ENCODE assay signal across 18 cellular contexts in the genomic region with DNA sequence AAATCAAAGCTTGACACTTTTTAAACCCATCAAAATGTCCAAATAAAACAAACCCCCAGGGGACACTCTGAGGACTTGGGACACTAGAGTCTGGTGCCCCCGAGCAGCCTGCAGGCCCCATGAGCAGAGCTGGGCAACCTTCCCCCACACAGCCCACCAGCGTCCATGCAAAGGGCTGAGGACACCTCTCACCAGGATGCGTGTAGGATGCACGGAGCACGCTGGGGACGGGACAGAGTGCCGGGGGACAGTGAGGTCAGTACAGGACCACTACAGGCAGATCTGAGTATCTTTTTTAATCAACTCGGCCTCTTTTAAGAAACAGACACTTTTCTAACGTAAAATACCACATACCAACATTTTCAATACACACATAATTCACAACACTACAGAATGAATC. TPM values are rescaled to one million over a fixed set of nuclear protein-coding genes. Genes with fewer than 3 reads are reported as not detected.
A peak's percentile ranks its signal among the peaks of the same experiment; 100 is the strongest.
DNase-seq lines count a peak whose midpoint lies in the region; ATAC-seq and TF ChIP-seq lines count a peak whose summit lies in the region.
"Had no signal": no experiment of that assay in that cellular context is flagged by ENCODE, and none has a peak within 500 bp of the region (broad histone marks: within the 10 kb centered on the region; RNA-seq: fewer than 3 reads in every experiment).

No MANE protein-coding gene starts in this region.

- H3K27me3 ChIP-seq in spleen (replicated peaks in 1 of 7) (no peaks in the 10 kb centered on the region), Peyer's patch (no peaks in the 10 kb centered on the region)
- H3K27me3 ChIP-seq: adrenal gland, gastroesophageal sphincter, sigmoid colon, tibial artery had no signal

- H3K4me3 ChIP-seq in SK-N-MC (peak overlapping the region; percentile 65), spleen (no peak overlapping the region), Peyer's patch (no peak overlapping the region)
- H3K4me3 ChIP-seq: A549, adrenal gland, gastroesophageal sphincter, sigmoid colon, tibial artery had no signal

- no peak for ATAC-seq in HG03378 (IDR thresholded peaks at IDR 0.05; ENCODE audit: unreplicated experiment)

- H3K27ac ChIP-seq in SK-N-MC = peak overlapping the region; percentile 93
- peak overlapping the region in 3 of 8 donors; percentile 1 to 78 (median 27) for H3K27ac ChIP-seq in spleen
- peak overlapping the region in 1 of 4 donors; percentile 39 for H3K27ac ChIP-seq in Peyer's patch
- H3K27ac ChIP-seq: A549, adrenal gland, gastroesophageal sphincter, sigmoid colon, tibial artery had no signal

- WGBS in spleen, 5 donors = 81 to 92% (median 89%) methylated on average over 9 of the region's 9 CpGs

- H3K4me1 ChIP-seq in spleen (peaks cover 42 to 92% (median 88%) of the 10 kb centered on the region in 6 donors), Peyer's patch (peaks cover 4 to 28% (median 14%) of the 10 kb centered on the region in 4 donors)

- intact Hi-C loops in activated CD4-positive, alpha-beta memory T cell treated with anti-CD3 and anti-CD28 coated beads for 36 hours (cut with micrococcal nuclease) = no loop called here
- intact Hi-C loops in spleen (cut with DNase I; ENCODE audit: low total_unique reads) = no loop called here

- H3K9ac ChIP-seq in SK-N-MC (ENCODE audit: insufficient read length) = no peak overlapping the region

- POLR2A ChIA-PET in activated CD4-positive, alpha-beta memory T cell treated with anti-CD3 and anti-CD28 coated beads for 36 hours (lab: Charles Lee) = no interaction called here
- POLR2A ChIA-PET in activated CD4-positive, alpha-beta memory T cell treated with anti-CD3 and anti-CD28 coated beads, Interleukin-2, amount 10 ng/mL, durations not matched to agents 7 days and 5 days (lab: Charles Lee) = no interaction called here

- peaks cover 7% of the 10 kb centered on the region for H3K36me3 Mint-ChIP-seq in activated CD4-positive, alpha-beta memory T cell treated with anti-CD3 and anti-CD28 coated beads for 36 hours
- peaks cover 26% of the 10 kb centered on the region for H3K36me3 Mint-ChIP-seq in activated CD4-positive, alpha-beta memory T cell treated with anti-CD3 and anti-CD28 coated beads, Interleukin-2, amount 10 ng/mL, durations not matched to agents 7 days and 5 days (ENCODE audit: low read depth)
- no peaks in the 10 kb centered on the region for H3K36me3 Mint-ChIP-seq in immature natural killer cell

- no peak overlapping the region for H3K4me3 Mint-ChIP-seq in activated CD4-positive, alpha-beta memory T cell treated with anti-CD3 and anti-CD28 coated beads for 36 hours
- H3K4me3 Mint-ChIP-seq in activated CD4-positive, alpha-beta memory T cell treated with anti-CD3 and anti-CD28 coated beads, Interleukin-2, amount 10 ng/mL, durations not matched to agents 7 days and 5 days = no peak overlapping the region
- no peak overlapping the region for H3K4me3 Mint-ChIP-seq in immature natural killer cell

- no peaks in the 10 kb centered on the region for H3K27me3 Mint-ChIP-seq in activated CD4-positive, alpha-beta memory T cell treated with anti-CD3 and anti-CD28 coated beads for 36 hours
- no peaks in the 10 kb centered on the region for H3K27me3 Mint-ChIP-seq in activated CD4-positive, alpha-beta memory T cell treated with anti-CD3 and anti-CD28 coated beads, Interleukin-2, amount 10 ng/mL, durations not matched to agents 7 days and 5 days
- H3K27me3 Mint-ChIP-seq in immature natural killer cell (ENCODE audit: low read depth in 3 of 3) = peaks cover 0 to 4% (median 1%) of the 10 kb centered on the region in 3 donors

- DNase-seq in activated CD4-positive, alpha-beta memory T cell treated with anti-CD3 and anti-CD28 coated beads for 36 hours = no peak
- no peak for DNase-seq in activated CD4-positive, alpha-beta memory T cell treated with anti-CD3 and anti-CD28 coated beads, Interleukin-2, amount 10 ng/mL, durations not matched to agents 7 days and 5 days
- DNase-seq in SK-N-MC (ENCODE audit: low read depth, low spot score) (no peak), immature natural killer cell (no peak), spleen (peak; percentile 71), Peyer's patch (no peak)
- DNase-seq in activated CD8-positive, alpha-beta memory T cell treated with anti-CD3 and anti-CD28 coated beads, Interleukin-2, amount 50 U/mL, for 48 hours = no peak
- DNase-seq: adrenal gland, COR-L47, MM.1S, NCI-H2029, NCI-H524 treated with DMSO at 0.1 percent for 48 hours, nucleus accumbens, sigmoid colon had no signal

- CTCF ChIA-PET in activated CD4-positive, alpha-beta memory T cell treated with anti-CD3 and anti-CD28 coated beads for 36 hours (lab: Charles Lee) = no interaction called here
- CTCF ChIA-PET in activated CD4-positive, alpha-beta memory T cell treated with anti-CD3 and anti-CD28 coated beads, Interleukin-2, amount 10 ng/mL, durations not matched to agents 7 days and 5 days (lab: Charles Lee) = no interaction called here

- H3K9me3 Mint-ChIP-seq in activated CD4-positive, alpha-beta memory T cell treated with anti-CD3 and anti-CD28 coated beads for 36 hours = no peaks in the 10 kb centered on the region
- no peaks in the 10 kb centered on the region for H3K9me3 Mint-ChIP-seq in activated CD4-positive, alpha-beta memory T cell treated with anti-CD3 and anti-CD28 coated beads, Interleukin-2, amount 10 ng/mL, durations not matched to agents 7 days and 5 days
- H3K9me3 Mint-ChIP-seq in immature natural killer cell = no peaks in the 10 kb centered on the region

- H3K9me3 ChIP-seq in SK-N-MC (ENCODE audit: low read depth, low read length) (no peaks in the 10 kb centered on the region), spleen (no peaks in the 10 kb centered on the region), Peyer's patch (no peaks in the 10 kb centered on the region)
- H3K9me3 ChIP-seq: A549, adrenal gland, gastroesophageal sphincter, sigmoid colon, tibial artery had no signal

- H3K4me1 Mint-ChIP-seq in activated CD4-positive, alpha-beta memory T cell treated with anti-CD3 and anti-CD28 coated beads for 36 hours (ENCODE audit: low read depth) = peaks cover 63% of the 10 kb centered on the region
- peaks cover 55% of the 10 kb centered on the region for H3K4me1 Mint-ChIP-seq in activated CD4-positive, alpha-beta memory T cell treated with anti-CD3 and anti-CD28 coated beads, Interleukin-2, amount 10 ng/mL, durations not matched to agents 7 days and 5 days
- H3K4me1 Mint-ChIP-seq in immature natural killer cell = peaks cover 71 to 80% of the 10 kb centered on the region in 2 donors

- peak overlapping the region; percentile 72 for H3K27ac Mint-ChIP-seq in activated CD4-positive, alpha-beta memory T cell treated with anti-CD3 and anti-CD28 coated beads for 36 hours
- H3K27ac Mint-ChIP-seq in activated CD4-positive, alpha-beta memory T cell treated with anti-CD3 and anti-CD28 coated beads, Interleukin-2, amount 10 ng/mL, durations not matched to agents 7 days and 5 days = no peak overlapping the region
- H3K27ac Mint-ChIP-seq in immature natural killer cell = peak overlapping the region; percentile 9 to 80 (median 70)

- peaks cover 15% of the 10 kb centered on the region; the same call in 1 of the 2 replicates for H3K36me3 ChIP-seq in SK-N-MC (ENCODE audit: insufficient read depth, low read length)
- H3K36me3 ChIP-seq in spleen = peaks cover 0 to 32% (median 0%) of the 10 kb centered on the region in 6 donors
- H3K36me3 ChIP-seq in Peyer's patch = no peaks in the 10 kb centered on the region
- H3K36me3 ChIP-seq: adrenal gland, sigmoid colon had no signal

- TF ChIP-seq CTCF in spleen (IDR thresholded peaks at IDR 0.05 in 8 of 11, conservative IDR thresholded peaks at IDR 0.05 in 3 of 11) (no peak), Peyer's patch (IDR thresholded peaks at IDR 0.05) (no peak)

- TF ChIP-seq POLR2A in spleen (IDR thresholded peaks at IDR 0.05) = no peak
- TF ChIP-seq POLR2A in Peyer's patch (IDR thresholded peaks at IDR 0.05) = no peak

RNA-seq across cellular contexts. Expression of a gene that starts 6.9 kb away (rescaled TPM):
- total RNA-seq in activated CD4-positive, alpha-beta memory T cell treated with anti-CD3 and anti-CD28 coated beads for 36 hours = 100 to 1,000 TPM in 1 of 2 experiments, 10 to 100 TPM in 1; 97.0 to 101 TPM
- 100 to 1,000 TPM; 139 to 156 TPM for total RNA-seq in activated CD4-positive, alpha-beta memory T cell treated with anti-CD3 and anti-CD28 coated beads, Interleukin-2, amount 10 ng/mL, durations not matched to agents 7 days and 5 days
- polyA plus RNA-seq in immature natural killer cell (100 to 1,000 TPM in 1 of 3 donors, 10 to 100 TPM in 2; 49.4 to 119 (median 52.2) TPM), spleen (100 to 1,000 TPM; 112 to 249 (median 203) TPM)
- total RNA-seq in spleen (100 to 1,000 TPM; 154 to 212 (median 179) TPM), Peyer's patch (100 to 1,000 TPM; 248 to 362 (median 351) TPM)

RNA-seq across cellular contexts. Expression of a gene that starts 7.1 kb away (rescaled TPM):
- 10 to 100 TPM; 13.8 to 15.8 TPM for total RNA-seq in activated CD4-positive, alpha-beta memory T cell treated with anti-CD3 and anti-CD28 coated beads for 36 hours
- 10 to 100 TPM; 24.1 to 28.8 TPM for total RNA-seq in activated CD4-positive, alpha-beta memory T cell treated with anti-CD3 and anti-CD28 coated beads, Interleukin-2, amount 10 ng/mL, durations not matched to agents 7 days and 5 days
- polyA plus RNA-seq in immature natural killer cell (10 to 100 TPM; 13.9 to 41.6 (median 28.7) TPM), spleen (10 to 100 TPM; 59.4 to 83.9 (median 78.6) TPM)
- total RNA-seq in spleen (10 to 100 TPM; 38.2 to 76.8 (median 56.6) TPM), Peyer's patch (100 to 1,000 TPM in 1 of 4 donors, 10 to 100 TPM in 3; 46.1 to 111 (median 56.6) TPM)

RNA-seq across cellular contexts. Expression of a gene that starts 48.2 kb away (rescaled TPM):
- total RNA-seq in activated CD4-positive, alpha-beta memory T cell treated with anti-CD3 and anti-CD28 coated beads for 36 hours = 10 to 100 TPM; 11.1 to 11.4 TPM
- 10 to 100 TPM; 13.8 to 14.7 TPM for total RNA-seq in activated CD4-positive, alpha-beta memory T cell treated with anti-CD3 and anti-CD28 coated beads, Interleukin-2, amount 10 ng/mL, durations not matched to agents 7 days and 5 days
- polyA plus RNA-seq in immature natural killer cell (10 to 100 TPM; 12.1 to 24.0 (median 14.0) TPM), spleen (10 to 100 TPM in 1 of 3 donors, 1 to 10 TPM in 2; 6.3 to 15.4 (median 9.3) TPM)
- total RNA-seq in spleen (10 to 100 TPM; 13.6 to 26.3 (median 17.0) TPM), Peyer's patch (100 to 1,000 TPM in 2 of 4 donors, 10 to 100 TPM in 2; 32.2 to 119 (median 101) TPM)
